Comparison of ENCODE assay signal across 21 cellular contexts in the genomic region with DNA sequence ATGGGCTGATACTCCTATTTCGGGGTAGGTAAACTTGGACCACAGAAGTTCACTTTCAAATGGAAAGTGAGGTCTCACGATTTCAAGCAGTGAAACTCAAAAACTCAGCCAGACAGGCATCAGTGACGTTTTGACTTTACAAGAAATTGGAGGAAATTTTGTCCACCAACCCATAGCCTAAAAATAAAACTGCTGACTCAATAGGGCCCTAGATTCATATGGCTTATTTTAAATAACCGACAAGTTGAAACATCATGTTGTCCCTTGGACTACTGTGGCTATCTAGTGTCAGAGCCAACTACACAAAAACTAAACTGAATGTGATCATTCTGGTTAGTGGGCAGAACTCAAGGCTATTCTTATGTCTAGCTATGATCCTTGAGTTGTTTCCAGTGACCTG.
DNase-seq lines count a peak whose midpoint lies in the region; ATAC-seq, FAIRE-seq and TF ChIP-seq lines count a peak whose summit lies in the region.
"Had no signal": no experiment of that assay in that cellular context is flagged by ENCODE, and none has a peak within 500 bp of the region (broad histone marks: within the 10 kb centered on the region; RNA-seq: fewer than 3 reads in every experiment).

No MANE protein-coding gene starts in this region.

- no peak for TF ChIP-seq CTCF in GM12878 (IDR thresholded peaks at IDR 0.05 in 2 of 3, conservative IDR thresholded peaks at IDR 0.05 in 1 of 3; ENCODE audit: control insufficient read depth in 2 of 3, extremely low read depth in 1 of 3, insufficient read depth in 1 of 3, low read depth in 3 of 3, low read length in 3 of 3)

- SMC1A ChIA-PET in GM12878 (lab: Charles Lee; ENCODE audit: uncharacterized antibody, unreplicated experiment): interaction anchor here (1.5 kb wide), 1 partner anchor 34 kb away, joined by 4 read pairs; no protein-coding TSS in a partner anchor

- no peak for TF ChIP-seq EP300 in GM12878 (IDR thresholded peaks at IDR 0.05; ENCODE audit: borderline replicate concordance in 1 of 2, control insufficient read depth in 1 of 2, low read depth in 2 of 2, low read length in 2 of 2)

- H3K4me1 Mint-ChIP-seq in activated CD4-positive, alpha-beta T cell treated with anti-CD3 and anti-CD28 coated beads, Interleukin-2, amount 10 ng/mL, durations not matched to agents 7 days and 5 days: no peaks in the 10 kb centered on the region
- H3K4me1 Mint-ChIP-seq in activated T-cell treated with anti-CD3 and anti-CD28 coated beads, Interleukin-2, amount 50 U/mL, for 4 hours (ENCODE audit: low read depth): no peaks in the 10 kb centered on the region
- H3K4me1 Mint-ChIP-seq: T-cell had no signal

- H3K27ac Mint-ChIP-seq in activated CD4-positive, alpha-beta T cell treated with anti-CD3 and anti-CD28 coated beads, Interleukin-2, amount 10 ng/mL, durations not matched to agents 7 days and 5 days: no peak overlapping the region
- H3K27ac Mint-ChIP-seq: HFFc6, T-cell had no signal

- no peak for TF ChIP-seq RAD21 in GM12878 (IDR thresholded peaks at IDR 0.05; ENCODE audit: insufficient read depth, low read depth, low read length)

- H3K27ac ChIP-seq in GM12878 (ENCODE audit: control insufficient read depth, insufficient read depth): peak overlapping the region; percentile 3; the same call in 1 of the 2 replicates
- H3K27ac ChIP-seq: SJCRH30 had no signal

- intact Hi-C loops in GM12878 (cut with micrococcal nuclease; ENCODE audit: unreplicated experiment): no loop called here

- H3K27me3 Mint-ChIP-seq in activated CD4-positive, alpha-beta T cell treated with anti-CD3 and anti-CD28 coated beads, Interleukin-2, amount 10 ng/mL, durations not matched to agents 7 days and 5 days: no peaks in the 10 kb centered on the region
- no peaks in the 10 kb centered on the region for H3K27me3 Mint-ChIP-seq in activated T-cell treated with anti-CD3 and anti-CD28 coated beads, Interleukin-2, amount 50 U/mL, for 4 hours (ENCODE audit: low read depth)
- H3K27me3 Mint-ChIP-seq: T-cell had no signal

- no peaks in the 10 kb centered on the region for H3K9me3 Mint-ChIP-seq in activated CD4-positive, alpha-beta T cell treated with anti-CD3 and anti-CD28 coated beads, Interleukin-2, amount 10 ng/mL, durations not matched to agents 7 days and 5 days
- H3K9me3 Mint-ChIP-seq in activated T-cell treated with anti-CD3 and anti-CD28 coated beads, Interleukin-2, amount 50 U/mL, for 4 hours: peaks cover 3% of the 10 kb centered on the region
- H3K9me3 Mint-ChIP-seq: HFFc6 had no signal

- H3K4me3 Mint-ChIP-seq in activated CD4-positive, alpha-beta T cell treated with anti-CD3 and anti-CD28 coated beads, Interleukin-2, amount 10 ng/mL, durations not matched to agents 7 days and 5 days: no peak overlapping the region
- no peak overlapping the region for H3K4me3 Mint-ChIP-seq in activated T-cell treated with anti-CD3 and anti-CD28 coated beads, Interleukin-2, amount 50 U/mL, for 4 hours
- H3K4me3 Mint-ChIP-seq: HFFc6, T-cell had no signal

- WGBS in GM12878 (ENCODE audit: insufficient coverage, insufficient replicate concordance, low lambda C conversion rate, missing lambda C conversion rate): 0% methylated on average over 4 of the region's 4 CpGs

- FAIRE-seq in GM12878 (lab: Jason Lieb, UNC): no peak

- BruUV-seq in GM12878 (replicated peaks; lab: Mats Ljungman, UMichigan): no TSS peak

- DNase-seq in GM12878 (ENCODE audit: low read depth, low spot score) (no peak), SK-N-DZ (ENCODE audit: low spot score) (no peak)
- DNase-seq in activated CD4-positive, alpha-beta T cell treated with anti-CD3 and anti-CD28 coated beads, Interleukin-2, amount 10 ng/mL, durations not matched to agents 7 days and 5 days: no peak
- DNase-seq in activated T-cell treated with anti-CD3 and anti-CD28 coated beads, Interleukin-2, amount 50 U/mL, for 4 hours: no peak
- DNase-seq: DMS153, DND-41, GOT3, HFFc6, NCI-H1048, NCI-H1417, NCI-H1694 treated with DMSO at 0.1 percent for 48 hours, NCI-H2081, NCI-H2227 treated with DMSO at 0.1 percent for 48 hours, NCI-H526 treated with DMSO at 0.1 percent for 48 hours, SJCRH30, T-cell had no signal

- no peaks in the 10 kb centered on the region for H3K36me3 Mint-ChIP-seq in activated CD4-positive, alpha-beta T cell treated with anti-CD3 and anti-CD28 coated beads, Interleukin-2, amount 10 ng/mL, durations not matched to agents 7 days and 5 days (ENCODE audit: low read depth)
- no peaks in the 10 kb centered on the region for H3K36me3 Mint-ChIP-seq in activated T-cell treated with anti-CD3 and anti-CD28 coated beads, Interleukin-2, amount 50 U/mL, for 4 hours (ENCODE audit: insufficient read depth)
- H3K36me3 Mint-ChIP-seq: T-cell had no signal

- no peaks in the 10 kb centered on the region for H3K27me3 ChIP-seq in GM12878 (replicated peaks in 1 of 2; ENCODE audit: control insufficient read depth in 2 of 2, insufficient read depth in 2 of 2, low read length in 1 of 2)
- H3K27me3 ChIP-seq: SJCRH30 had no signal

- H3K4me1 ChIP-seq in GM12878 (ENCODE audit: control insufficient read depth, insufficient read depth, low read length): no peaks in the 10 kb centered on the region
- H3K4me1 ChIP-seq: SJCRH30 had no signal

- no peaks in the 10 kb centered on the region; the same call in 1 of the 3 replicates for H3K9me3 ChIP-seq in GM12878 (replicated peaks; ENCODE audit: control insufficient read depth, insufficient read depth, low read length)
- H3K9me3 ChIP-seq: HAP-1, SJCRH30 had no signal

- in situ Hi-C loops in GM12878 (cut with MboI): no loop called here

- H3K79me2 ChIP-seq in GM12878 (ENCODE audit: control insufficient read depth, insufficient read depth, low read length): no peaks in the 10 kb centered on the region

- ATAC-seq in GM18858 (IDR thresholded peaks at IDR 0.05; ENCODE audit: unreplicated experiment) (peak; percentile 34), HG02610 (IDR thresholded peaks at IDR 0.05; ENCODE audit: unreplicated experiment) (peak; percentile 65), HG03442 (IDR thresholded peaks at IDR 0.05; ENCODE audit: unreplicated experiment) (peak; percentile 58), GM12878 (peak; percentile 84), GM21515 (IDR thresholded peaks at IDR 0.05; ENCODE audit: unreplicated experiment) (no peak)
- ATAC-seq in activated T-cell treated with anti-CD3 and anti-CD28 coated beads, Interleukin-2, amount 50 U/mL, for 4 hours: no peak
- ATAC-seq: T-cell had no signal

- no peaks in the 10 kb centered on the region for H3K36me3 ChIP-seq in GM12878 (ENCODE audit: control insufficient read depth in 2 of 2, insufficient read depth in 2 of 2, low read length in 1 of 2)
- H3K36me3 ChIP-seq: HAP-1, SJCRH30 had no signal

- no peaks in the 10 kb centered on the region for H4K20me1 ChIP-seq in GM12878 (ENCODE audit: control insufficient read depth, insufficient read depth)

- H3K4me2 ChIP-seq in GM12878 (ENCODE audit: control insufficient read depth, insufficient read depth): peak overlapping the region; percentile 22; the same call in 1 of the 2 replicates

- H3K9ac ChIP-seq in GM12878 (ENCODE audit: control insufficient read depth, insufficient read depth, low read length): no peak overlapping the region

- TF ChIP-seq POLR2A in GM12878 (IDR thresholded peaks at IDR 0.05; ENCODE audit: low read depth, low read length): no peak

- POLR2A ChIA-PET in GM12878 (lab: Charles Lee): no interaction called here
- POLR2A ChIA-PET in activated CD4-positive, alpha-beta T cell treated with anti-CD3 and anti-CD28 coated beads, Interleukin-2, amount 10 ng/mL, durations not matched to agents 7 days and 5 days (lab: Charles Lee): no interaction called here

- H2AFZ ChIP-seq in GM12878 (ENCODE audit: control insufficient read depth, low read depth, low read length): no peak overlapping the region

- no peak overlapping the region for H3K4me3 ChIP-seq in GM12878
- H3K4me3 ChIP-seq: HAP-1, SJCRH30 had no signal

- CTCF ChIA-PET in GM12878 (lab: Yijun Ruan, JAX): no interaction called here
- CTCF ChIA-PET in activated CD4-positive, alpha-beta T cell treated with anti-CD3 and anti-CD28 coated beads, Interleukin-2, amount 10 ng/mL, durations not matched to agents 7 days and 5 days (lab: Charles Lee): no interaction called here

- RAD21 ChIA-PET in GM12878 (lab: Charles Lee; ENCODE audit: unreplicated experiment): no interaction called here

TF ChIP-seq in GM12878, 131 proteins besides CTCF, POLR2A, EP300 and RAD21:
- TF ChIP-seq CHD1 (IDR thresholded peaks at IDR 0.05; ENCODE audit: low read depth, low read length) (no peak), NFIC (IDR thresholded peaks at IDR 0.05; ENCODE audit: low read depth, low read length) (peak; percentile 54; the same call in 1 of the 2 replicates), KLF5 (IDR thresholded peaks at IDR 0.05; ENCODE audit: partially characterized antibody) (no peak), MEF2A (IDR thresholded peaks at IDR 0.05; ENCODE audit: insufficient read depth, low read depth, low read length) (peak; percentile 61; the same call in 1 of the 2 replicates), CREB1 (IDR thresholded peaks at IDR 0.05; ENCODE audit: low read depth) (0 out of 2 replicates have a peak, but pooled peaks have one; percentile 29), JUNB (IDR thresholded peaks at IDR 0.05) (peak; percentile 49), RUNX3 (IDR thresholded peaks at IDR 0.05; ENCODE audit: low read length) (peak; percentile 48; the same call in 1 of the 2 replicates), CREM (IDR thresholded peaks at IDR 0.05; ENCODE audit: low read depth) (0 out of 2 replicates have a peak, but pooled peaks have one; percentile 27), HDAC6 (IDR thresholded peaks at IDR 0.05; ENCODE audit: unreplicated experiment) (no peak)

Comparison
In these comparisons a context has a peak if more than half of its experiments do, and no peak if none do; other contexts are left out.
1. ATAC-seq: peak in GM18858 (single experiment), HG02610 (single experiment), HG03442 (single experiment) and GM12878 (single experiment); none in activated T-cell treated with anti-CD3 and anti-CD28 coated beads, Interleukin-2, amount 50 U/mL, for 4 hours (0 of 2) and GM21515 (single experiment).